10 cellular contexts compared by ENCODE assay signal in genomic region chr2:134320930-134321329, GRCh38.
DNase-seq lines count a peak whose midpoint lies in the region; ATAC-seq lines count a peak whose summit lies in the region.
"Had no signal": no experiment of that assay in that cellular context is flagged by ENCODE, and none has a peak within 500 bp of the region (broad histone marks: within the 10 kb centered on the region; RNA-seq: fewer than 3 reads in every experiment).

No MANE protein-coding gene starts in this region.

- peak overlapping the region; percentile 63 to 95 (median 76) for H3K27ac Mint-ChIP-seq in naive B cell

- H3K4me3 Mint-ChIP-seq in naive B cell = peak overlapping the region in 7 of 8 donors; percentile 7 to 84 (median 67)

- intact Hi-C loops in cardiac septum (cut with DNase I) = no loop called here

- ATAC-seq in naive B cell (ENCODE audit: low read depth in 2 of 2) = peak; percentile 20 to 56
- no peak for ATAC-seq in GM19328 (IDR thresholded peaks at IDR 0.05; ENCODE audit: unreplicated experiment)
- ATAC-seq in HG03342 (IDR thresholded peaks at IDR 0.05; ENCODE audit: unreplicated experiment) = no peak

- no peaks in the 10 kb centered on the region for H3K9me3 Mint-ChIP-seq in naive B cell

- H3K27me3 Mint-ChIP-seq in naive B cell = no peaks in the 10 kb centered on the region

- peaks cover 45 to 54% of the 10 kb centered on the region in 2 donors for H3K36me3 Mint-ChIP-seq in naive B cell

- peaks cover 85 to 95% (median 89%) of the 10 kb centered on the region in 3 donors for H3K4me1 Mint-ChIP-seq in naive B cell

- peak; percentile 11 for DNase-seq in stimulated activated CD4-positive, alpha-beta T cell treated with anti-CD3 and anti-CD28 coated beads, Interleukin-12 subunit alpha, Interleukin-12 subunit beta, amount 100 ng/mL, for 4 hours
- DNase-seq in stimulated activated CD4-positive, alpha-beta T cell treated with anti-CD3 and anti-CD28 coated beads, Interleukin-4, amount 100 ng/mL, for 1 hour = no peak
- DNase-seq in activated T-cell treated with anti-CD3 and anti-CD28 coated beads for 24 hours (ENCODE audit: low read depth) (peak; percentile 13), naive B cell (peak; percentile 14), cardiac septum (ENCODE audit: low spot score) (no peak), DMS53 treated with DMSO at 0.1 percent for 48 hours (lab: John Stamatoyannopoulos, UW; ENCODE audit: unreplicated experiment) (no peak)
- DNase-seq: kidney glomerular epithelial cell, NCI-H1092 treated with DMSO at 0.1 percent for 48 hours had no signal

Comparison
In these comparisons a context has a peak if more than half of its experiments do, and no peak if none do; other contexts are left out.
1. DNase-seq: peak in stimulated activated CD4-positive, alpha-beta T cell treated with anti-CD3 and anti-CD28 coated beads, Interleukin-12 subunit alpha, Interleukin-12 subunit beta, amount 100 ng/mL, for 4 hours (single experiment), activated T-cell treated with anti-CD3 and anti-CD28 coated beads for 24 hours (single experiment) and naive B cell (single experiment); none in stimulated activated CD4-positive, alpha-beta T cell treated with anti-CD3 and anti-CD28 coated beads, Interleukin-4, amount 100 ng/mL, for 1 hour (single experiment), cardiac septum (single experiment) and DMS53 treated with DMSO at 0.1 percent for 48 hours (single experiment).
2. ATAC-seq: peak in naive B cell (2 of 2); none in GM19328 (single experiment) and HG03342 (single experiment).